ENCODE assay signal across 8 cellular contexts in genomic region chr2:101124684-101125366, GRCh38. TPM values are rescaled to one million over a fixed set of nuclear protein-coding genes. Genes with fewer than 3 reads are reported as not detected.
DNase-seq lines count a peak whose midpoint lies in the region; ATAC-seq and TF ChIP-seq lines count a peak whose summit lies in the region.

No MANE protein-coding gene starts in this region.

- no peak overlapping the region for H3K27ac Mint-ChIP-seq in natural killer cell treated with Interleukin-12 subunit alpha and Interleukin-12 subunit beta and Interleukin-15 and Interleukin-18, amount 100 ng/mL, for 72 hours
- no peak overlapping the region for H3K27ac Mint-ChIP-seq in natural killer cell

- no peaks in the 10 kb centered on the region for H3K27me3 ChIP-seq in aorta (ENCODE audit: control insufficient read depth in 1 of 2, insufficient read depth in 2 of 2, low read length in 1 of 2)

- no peaks in the 10 kb centered on the region for H3K9me3 Mint-ChIP-seq in natural killer cell treated with Interleukin-12 subunit alpha and Interleukin-12 subunit beta and Interleukin-15 and Interleukin-18, amount 100 ng/mL, for 72 hours
- H3K9me3 Mint-ChIP-seq in natural killer cell, result no peaks in the 10 kb centered on the region

- H3K4me1 Mint-ChIP-seq in natural killer cell treated with Interleukin-12 subunit alpha and Interleukin-12 subunit beta and Interleukin-15 and Interleukin-18, amount 100 ng/mL, for 72 hours (ENCODE audit: low read depth in 2 of 2), result peaks cover 20 to 31% of the 10 kb centered on the region in 2 donors
- H3K4me1 Mint-ChIP-seq in natural killer cell, result peaks cover 32 to 41% of the 10 kb centered on the region in 2 donors

- WGBS in aorta, 2 donors, result 4% methylated on average over 7 of the region's 7 CpGs

- POLR2A ChIA-PET in GM10248 (lab: Yijun Ruan, JAX), result no interaction called here

- intact Hi-C loops in natural killer cell (cut with micrococcal nuclease) (no loop called here), mucosa of descending colon (cut with DNase I, micrococcal nuclease) (no loop called here), aorta (cut with DNase I) (no loop called here)

- ATAC-seq in natural killer cell treated with Interleukin-12 subunit alpha and Interleukin-12 subunit beta and Interleukin-15 and Interleukin-18, amount 100 ng/mL, for 72 hours, result no peak
- ATAC-seq in natural killer cell, result no peak
- peak; percentile 57 for ATAC-seq in mucosa of descending colon
- ATAC-seq in aorta (ENCODE audit: low FRiP score), result peak; percentile 80

- H3K9me3 ChIP-seq in mucosa of descending colon, result no peaks in the 10 kb centered on the region
- H3K9me3 ChIP-seq in aorta (ENCODE audit: control insufficient read depth, low read length), result no peaks in the 10 kb centered on the region

- peak overlapping the region; percentile 80 to 95 for H3K27ac ChIP-seq in aorta (ENCODE audit: low read depth in 1 of 2, low read length in 2 of 2)

- H3K36me3 ChIP-seq in mucosa of descending colon (ENCODE audit: low read depth), result no peaks in the 10 kb centered on the region
- H3K36me3 ChIP-seq in aorta (ENCODE audit: control insufficient read depth in 1 of 2, insufficient read depth in 2 of 2, low read length in 1 of 2), result no peaks in the 10 kb centered on the region

- H3K4me3 ChIP-seq in mucosa of descending colon (no peak overlapping the region), aorta (ENCODE audit: low read length in 2 of 2) (no peak overlapping the region)

- H3K4me1 ChIP-seq in mucosa of descending colon (ENCODE audit: low read depth), result peaks cover 27% of the 10 kb centered on the region
- H3K4me1 ChIP-seq in aorta (ENCODE audit: control insufficient read depth in 1 of 2, insufficient read depth in 2 of 2, low read length in 2 of 2), result peaks cover 2 to 5% of the 10 kb centered on the region in 2 donors

- no peak for DNase-seq in natural killer cell treated with Interleukin-12 subunit alpha and Interleukin-12 subunit beta and Interleukin-15 and Interleukin-18, amount 100 ng/mL, for 72 hours (ENCODE audit: low spot score)
- DNase-seq in natural killer cell, result no peak
- peak; percentile 73 for DNase-seq in epidermal melanocyte (ENCODE audit: insufficient read length, low spot score)
- peak in 1 of 3 donors; percentile 64 for DNase-seq in mucosa of descending colon
- DNase-seq in aorta, result peak; percentile 77 to 87
- DNase-seq in GM10248 (ENCODE audit: extremely low spot score), result no peak
- DNase-seq in stimulated activated CD4-positive, alpha-beta T cell treated with anti-CD3 and anti-CD28 coated beads, Interleukin-2, amount 100 ng/mL, for 24 hours, result no peak
- DNase-seq in NOMO-1 treated with DMSO at 0.1 percent for 48 hours (lab: John Stamatoyannopoulos, UW; ENCODE audit: unreplicated experiment), result no peak

- no peak for TF ChIP-seq CTCF in natural killer cell (IDR thresholded peaks at IDR 0.05)
- TF ChIP-seq CTCF in mucosa of descending colon (IDR thresholded peaks at IDR 0.05), result no peak
- TF ChIP-seq CTCF in GM10248 (IDR thresholded peaks at IDR 0.05; ENCODE audit: control extremely low read depth, extremely low read depth, low read depth, missing control alignments), result no peak

- peaks cover 39 to 56% of the 10 kb centered on the region in 2 donors for H3K27me3 Mint-ChIP-seq in natural killer cell treated with Interleukin-12 subunit alpha and Interleukin-12 subunit beta and Interleukin-15 and Interleukin-18, amount 100 ng/mL, for 72 hours
- peaks cover 39 to 59% of the 10 kb centered on the region in 2 donors for H3K27me3 Mint-ChIP-seq in natural killer cell (ENCODE audit: low read depth in 2 of 2)

- CTCF ChIA-PET in GM10248 (lab: Yijun Ruan, JAX), result interaction anchor here (0.9 to 2.7 kb wide), 7 partner anchors 10 to 74 kb away, joined by 3 to 14 read pairs (median 3); no protein-coding TSS in a partner anchor

- H3K36me3 Mint-ChIP-seq in natural killer cell treated with Interleukin-12 subunit alpha and Interleukin-12 subunit beta and Interleukin-15 and Interleukin-18, amount 100 ng/mL, for 72 hours, result no peaks in the 10 kb centered on the region
- H3K36me3 Mint-ChIP-seq in natural killer cell, result no peaks in the 10 kb centered on the region

- H3K4me3 Mint-ChIP-seq in natural killer cell treated with Interleukin-12 subunit alpha and Interleukin-12 subunit beta and Interleukin-15 and Interleukin-18, amount 100 ng/mL, for 72 hours, result peak overlapping the region; percentile 7
- no peak overlapping the region for H3K4me3 Mint-ChIP-seq in natural killer cell

RNA-seq across cellular contexts. Expression of gene TBC1D8, which starts 26.4 kb away (rescaled TPM):
- total RNA-seq in natural killer cell treated with Interleukin-12 subunit alpha and Interleukin-12 subunit beta and Interleukin-15 and Interleukin-18, amount 100 ng/mL, for 72 hours, result under 1 TPM; 0.29 to 0.56 TPM
- total RNA-seq in natural killer cell (1 to 10 TPM; 2.2 to 8.7 (median 5.1) TPM), mucosa of descending colon (10 to 100 TPM; 14.4 to 28.8 (median 17.7) TPM), aorta (10 to 100 TPM; 21.9 to 24.9 TPM)
- polyA plus RNA-seq in aorta, result 10 to 100 TPM in 1 of 2 donors, 1 to 10 TPM in 1; 7.8 to 28.8 TPM

Comparison
In these comparisons a context has a peak if more than half of its experiments do, and no peak if none do; other contexts are left out.
1. ATAC-seq: peak in mucosa of descending colon (single experiment) and aorta (single experiment); none in natural killer cell treated with Interleukin-12 subunit alpha and Interleukin-12 subunit beta and Interleukin-15 and Interleukin-18, amount 100 ng/mL, for 72 hours (0 of 2) and natural killer cell (0 of 3).
2. DNase-seq: peak in epidermal melanocyte (single experiment) and aorta (2 of 2); none in natural killer cell treated with Interleukin-12 subunit alpha and Interleukin-12 subunit beta and Interleukin-15 and Interleukin-18, amount 100 ng/mL, for 72 hours (single experiment), natural killer cell (single experiment), GM10248 (single experiment), stimulated activated CD4-positive, alpha-beta T cell treated with anti-CD3 and anti-CD28 coated beads, Interleukin-2, amount 100 ng/mL, for 24 hours (0 of 2) and NOMO-1 treated with DMSO at 0.1 percent for 48 hours (single experiment).